Comparison of ENCODE assay signal across 19 cellular contexts in genomic region chr15:80841537-80841936, GRCh38.
DNase-seq lines count a peak whose midpoint lies in the region; ATAC-seq, FAIRE-seq and TF ChIP-seq lines count a peak whose summit lies in the region.
"Had no signal": no experiment of that assay in that cellular context is flagged by ENCODE, and none has a peak within 500 bp of the region (broad histone marks: within the 10 kb centered on the region; RNA-seq: fewer than 3 reads in every experiment).

No MANE protein-coding gene starts in this region.

- no peaks in the 10 kb centered on the region for H3K79me2 ChIP-seq in HepG2 (ENCODE audit: insufficient read depth, low read length)
- H3K79me2 ChIP-seq in PC-9 (ENCODE audit: low read depth), result peaks cover 3% of the 10 kb centered on the region; the same call in 1 of the 2 replicates

- H3K36me3 ChIP-seq in HepG2 (replicated peaks in 1 of 2; ENCODE audit: control insufficient read depth in 1 of 2, insufficient read depth in 2 of 2, low read length in 2 of 2) (peaks cover 9 to 19% of the 10 kb centered on the region in 2 experiments), right lobe of liver (no peaks in the 10 kb centered on the region), PC-9 (ENCODE audit: low read depth) (no peaks in the 10 kb centered on the region)
- H3K36me3 ChIP-seq: BLaER1 had no signal

- no peaks in the 10 kb centered on the region for H4K20me1 ChIP-seq in HepG2 (ENCODE audit: insufficient read depth, low read length)
- no peaks in the 10 kb centered on the region for H4K20me1 ChIP-seq in PC-9 (ENCODE audit: insufficient read depth)
- H4K20me1 ChIP-seq: BLaER1 had no signal

- in situ Hi-C loops in HepG2 (cut with HindIII; ENCODE audit: extremely low pct_ligation_motif_present, low pct_unique_long_range_greater_than_20kb), result no loop called here

- no peak overlapping the region for H3K4me3 ChIP-seq in HepG2 (replicated peaks in 1 of 3; ENCODE audit: insufficient read depth in 1 of 3, low read depth in 2 of 3, low read length in 3 of 3)
- no peak overlapping the region for H3K4me3 ChIP-seq in right lobe of liver
- peak overlapping the region; percentile 17; the same call in 1 of the 2 replicates for H3K4me3 ChIP-seq in PC-9
- H3K4me3 ChIP-seq: BLaER1, GM23248 had no signal

- no peak for FAIRE-seq in HepG2 (lab: Jason Lieb, UNC)
- FAIRE-seq: GM12891, H54, HTR-8/SVneo had no signal

- DNase-seq in HepG2 (ENCODE audit: low spot score) (peak; percentile 27), right lobe of liver (no peak), PC-9 (no peak), epithelial cell of prostate (ENCODE audit: low read depth, low spot score) (no peak), NCI-H1417 (lab: John Stamatoyannopoulos, UW) (no peak), NCI-H2081 treated with DMSO at 0.1 percent for 48 hours (lab: John Stamatoyannopoulos, UW) (no peak)
- DNase-seq: 8988T; CD8-positive, alpha-beta T cell; DMS 273 treated with DMSO at 0.1 percent for 48 hours; DND-41; EL; GM23248 had no signal

- ATAC-seq in HepG2 (peak; percentile 11), right lobe of liver (no peak), HG03354 (IDR thresholded peaks at IDR 0.05; ENCODE audit: poor library complexity, severe bottlenecking, unreplicated experiment) (no peak)
- ATAC-seq: CD8-positive, alpha-beta T cell had no signal

- BruUV-seq in HepG2 (replicated peaks; lab: Mats Ljungman, UMichigan), result no TSS peak
- BruUV-seq in PC-9 (replicated peaks; lab: Mats Ljungman, UMichigan), result no TSS peak

- TF ChIP-seq POLR2A in HepG2 (IDR thresholded peaks at IDR 0.05; ENCODE audit: insufficient read depth in 1 of 2, low read depth in 2 of 2, low read length in 2 of 2), result no peak
- TF ChIP-seq POLR2A in right lobe of liver (IDR thresholded peaks at IDR 0.05), result no peak

- CTCF ChIA-PET in HepG2 (lab: Yijun Ruan, JAX; ENCODE audit: low intra/inter-chr PET ratio, low total read pairs), result no interaction called here
- CTCF ChIA-PET in PC-9 (lab: Charles Lee), result no interaction called here

- no peak overlapping the region for H2AFZ ChIP-seq in HepG2 (ENCODE audit: low read length)
- no peak overlapping the region for H2AFZ ChIP-seq in PC-9
- H2AFZ ChIP-seq: GM23248 had no signal

- TF ChIP-seq RAD21 in HepG2 (CRISPR knock-in tag; IDR thresholded peaks at IDR 0.05), result no peak

- peak overlapping the region; percentile 93 for H3K27ac ChIP-seq in HepG2 (ENCODE audit: extremely low read length, insufficient read depth, low read length)
- no peak overlapping the region for H3K27ac ChIP-seq in right lobe of liver
- peak overlapping the region; percentile 94 for H3K27ac ChIP-seq in PC-9
- H3K27ac ChIP-seq in epithelial cell of prostate, result peak overlapping the region; percentile 57
- H3K27ac ChIP-seq: GM23248, HL-60, KMS-11 had no signal

- intact Hi-C loops in HepG2 (cut with micrococcal nuclease; ENCODE audit: unreplicated experiment), result no loop called here
- intact Hi-C loops in right lobe of liver (cut with DNase I), result no loop called here
- intact Hi-C loops in PC-9 (cut with micrococcal nuclease; ENCODE audit: unreplicated experiment), result loop anchor here (5.0 to 10.0 kb wide), 2 partner anchors 126 to 257 kb away; no protein-coding TSS in a partner anchor

- TF ChIP-seq CTCF in HepG2 (CRISPR knock-in tag; IDR thresholded peaks at IDR 0.05) (no peak), right lobe of liver (IDR thresholded peaks at IDR 0.05) (no peak), PC-9 (conservative IDR thresholded peaks at IDR 0.05) (no peak)

- H3K4me2 ChIP-seq in HepG2 (ENCODE audit: low read depth, low read length) (peak overlapping the region; percentile 42; the same call in 1 of the 2 replicates), PC-9 (peak overlapping the region; percentile 53)
- H3K4me2 ChIP-seq: KMS-11 had no signal

- WGBS in HepG2 (ENCODE audit: low lambda C conversion rate), result 83% methylated on average over 5 of the region's 5 CpGs
- 58% methylated on average over 4 of the region's 5 CpGs for WGBS in right lobe of liver (ENCODE audit: insufficient coverage, low coverage, low lambda C conversion rate, missing lambda C conversion rate)

- no peaks in the 10 kb centered on the region for H3K9me2 ChIP-seq in PC-9 (ENCODE audit: insufficient read depth)

- H3K4me1 ChIP-seq in HepG2 (ENCODE audit: insufficient read depth, low read length) (peaks cover 99% of the 10 kb centered on the region), right lobe of liver (no peaks in the 10 kb centered on the region), PC-9 (replicated peaks; ENCODE audit: insufficient read depth) (peaks cover 86% of the 10 kb centered on the region)

- no peak for TF ChIP-seq EP300 in HepG2 (IDR thresholded peaks at IDR 0.05; ENCODE audit: low read depth in 2 of 2, low read length in 2 of 2)
- TF ChIP-seq EP300 in HepG2 (CRISPR knock-in tag; IDR thresholded peaks at IDR 0.05; ENCODE audit: borderline replicate concordance), result no peak

- no peaks in the 10 kb centered on the region for H3K27me3 ChIP-seq in HepG2 (ENCODE audit: control insufficient read depth in 1 of 2, insufficient read depth in 2 of 2, low read length in 2 of 2)
- no peaks in the 10 kb centered on the region for H3K27me3 ChIP-seq in right lobe of liver
- H3K27me3 ChIP-seq in PC-9 (ENCODE audit: insufficient read depth, low read depth), result no peaks in the 10 kb centered on the region
- H3K27me3 ChIP-seq: BLaER1 had no signal

- H3K9me3 ChIP-seq in HepG2 (ENCODE audit: low read length) (no peaks in the 10 kb centered on the region), right lobe of liver (no peaks in the 10 kb centered on the region), PC-9 (ENCODE audit: insufficient read depth, low read depth) (no peaks in the 10 kb centered on the region)
- H3K9me3 ChIP-seq: BLaER1 had no signal

- H3K9ac ChIP-seq in HepG2 (ENCODE audit: insufficient read depth, low read depth, low read length), result peak overlapping the region; percentile 70; the same call in 1 of the 2 replicates
- H3K9ac ChIP-seq: BLaER1, GM23248, KMS-11 had no signal

- POLR2A ChIA-PET in HepG2 (lab: Yijun Ruan, JAX) (interaction anchor here (0.7 to 7.0 kb wide), 8 partner anchors 10 to 352 kb away, joined by 3 to 56 read pairs (median 6); partner anchors contain the start of genes ABHD17C and CEMIP), PC-9 (lab: Charles Lee; ENCODE audit: unreplicated experiment) (interaction anchor here (0.6 kb wide), 1 partner anchor 145 kb away, joined by 3 read pairs; no protein-coding TSS in a partner anchor)

- peaks cover 43% of the 10 kb centered on the region for H3F3A ChIP-seq in PC-9 (ENCODE audit: insufficient read depth, low read depth)

TF ChIP-seq in HepG2, 621 proteins besides CTCF, POLR2A, EP300 and RAD21 (continues in another document):
- TF ChIP-seq ZNF691 (CRISPR knock-in tag; IDR thresholded peaks at IDR 0.05; ENCODE audit: borderline replicate concordance, low read depth) (0 out of 2 replicates have a peak, but pooled peaks have one; percentile 4), ZNF777 (CRISPR knock-in tag; IDR thresholded peaks at IDR 0.05) (no peak), NFYC (CRISPR knock-in tag; IDR thresholded peaks at IDR 0.05) (peak; percentile 82), NFYB (CRISPR knock-in tag; IDR thresholded peaks at IDR 0.05) (peak; percentile 87), ZFY (CRISPR knock-in tag; IDR thresholded peaks at IDR 0.05) (0 out of 2 replicates have a peak, but pooled peaks have one; percentile 6), PHF21A (CRISPR knock-in tag; IDR thresholded peaks at IDR 0.05) (0 out of 2 replicates have a peak, but pooled peaks have one; percentile 13), SP2 (CRISPR knock-in tag; IDR thresholded peaks at IDR 0.05) (peak; percentile 59)
- TF ChIP-seq, protein P1, sequence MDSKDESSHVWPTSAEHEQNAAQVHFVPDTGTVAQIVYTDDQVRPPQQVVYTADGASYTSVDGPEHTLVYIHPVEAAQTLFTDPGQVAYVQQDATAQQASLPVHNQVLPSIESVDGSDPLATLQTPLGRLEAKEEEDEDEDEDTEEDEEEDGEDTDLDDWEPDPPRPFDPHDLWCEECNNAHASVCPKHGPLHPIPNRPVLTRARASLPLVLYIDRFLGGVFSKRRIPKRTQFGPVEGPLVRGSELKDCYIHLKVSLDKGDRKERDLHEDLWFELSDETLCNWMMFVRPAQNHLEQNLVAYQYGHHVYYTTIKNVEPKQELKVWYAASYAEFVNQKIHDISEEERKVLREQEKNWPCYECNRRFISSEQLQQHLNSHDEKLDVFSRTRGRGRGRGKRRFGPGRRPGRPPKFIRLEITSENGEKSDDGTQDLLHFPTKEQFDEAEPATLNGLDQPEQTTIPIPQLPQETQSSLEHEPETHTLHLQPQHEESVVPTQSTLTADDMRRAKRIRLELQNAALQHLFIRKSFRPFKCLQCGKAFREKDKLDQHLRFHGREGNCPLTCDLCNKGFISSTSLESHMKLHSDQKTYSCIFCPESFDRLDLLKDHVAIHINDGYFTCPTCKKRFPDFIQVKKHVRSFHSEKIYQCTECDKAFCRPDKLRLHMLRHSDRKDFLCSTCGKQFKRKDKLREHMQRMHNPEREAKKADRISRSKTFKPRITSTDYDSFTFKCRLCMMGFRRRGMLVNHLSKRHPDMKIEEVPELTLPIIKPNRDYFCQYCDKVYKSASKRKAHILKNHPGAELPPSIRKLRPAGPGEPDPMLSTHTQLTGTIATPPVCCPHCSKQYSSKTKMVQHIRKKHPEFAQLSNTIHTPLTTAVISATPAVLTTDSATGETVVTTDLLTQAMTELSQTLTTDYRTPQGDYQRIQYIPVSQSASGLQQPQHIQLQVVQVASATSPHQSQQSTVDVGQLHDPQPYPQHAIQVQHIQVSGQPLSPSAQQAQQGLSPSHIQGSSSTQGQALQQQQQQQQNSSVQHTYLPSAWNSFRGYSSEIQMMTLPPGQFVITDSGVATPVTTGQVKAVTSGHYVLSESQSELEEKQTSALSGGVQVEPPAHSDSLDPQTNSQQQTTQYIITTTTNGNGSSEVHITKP (CRISPR knock-in tag; IDR thresholded peaks at IDR 0.05; ENCODE audit: low read depth), result peak; percentile 52; the same call in 1 of the 2 replicates

Comparison
In these comparisons a context has a peak if more than half of its experiments do, and no peak if none do; other contexts are left out.
1. H3K27ac ChIP-seq: peak in HepG2 (single experiment), PC-9 (single experiment) and epithelial cell of prostate (single experiment); none in right lobe of liver (0 of 3).